In genomic region chr10:102997998-102998397, GRCh38 we compare ENCODE assay signal across 1 cellular context.
TF ChIP-seq lines count a peak whose summit lies in the region.

No MANE protein-coding gene starts in this region.

TF ChIP-seq in GM12878, 131 proteins besides CTCF, POLR2A, EP300 and RAD21 (continued from another document and continues in another):
- TF ChIP-seq, protein P1, sequence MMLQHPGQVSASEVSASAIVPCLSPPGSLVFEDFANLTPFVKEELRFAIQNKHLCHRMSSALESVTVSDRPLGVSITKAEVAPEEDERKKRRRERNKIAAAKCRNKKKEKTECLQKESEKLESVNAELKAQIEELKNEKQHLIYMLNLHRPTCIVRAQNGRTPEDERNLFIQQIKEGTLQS (IDR thresholded peaks at IDR 0.05; ENCODE audit: borderline replicate concordance, extremely low read depth, low read depth, low read length): no peak
- TF ChIP-seq RAD51 (IDR thresholded peaks at IDR 0.05): no peak
- TF ChIP-seq ATF7 (IDR thresholded peaks at IDR 0.05; ENCODE audit: low read depth): peak; percentile 84
- TF ChIP-seq, protein P2, sequence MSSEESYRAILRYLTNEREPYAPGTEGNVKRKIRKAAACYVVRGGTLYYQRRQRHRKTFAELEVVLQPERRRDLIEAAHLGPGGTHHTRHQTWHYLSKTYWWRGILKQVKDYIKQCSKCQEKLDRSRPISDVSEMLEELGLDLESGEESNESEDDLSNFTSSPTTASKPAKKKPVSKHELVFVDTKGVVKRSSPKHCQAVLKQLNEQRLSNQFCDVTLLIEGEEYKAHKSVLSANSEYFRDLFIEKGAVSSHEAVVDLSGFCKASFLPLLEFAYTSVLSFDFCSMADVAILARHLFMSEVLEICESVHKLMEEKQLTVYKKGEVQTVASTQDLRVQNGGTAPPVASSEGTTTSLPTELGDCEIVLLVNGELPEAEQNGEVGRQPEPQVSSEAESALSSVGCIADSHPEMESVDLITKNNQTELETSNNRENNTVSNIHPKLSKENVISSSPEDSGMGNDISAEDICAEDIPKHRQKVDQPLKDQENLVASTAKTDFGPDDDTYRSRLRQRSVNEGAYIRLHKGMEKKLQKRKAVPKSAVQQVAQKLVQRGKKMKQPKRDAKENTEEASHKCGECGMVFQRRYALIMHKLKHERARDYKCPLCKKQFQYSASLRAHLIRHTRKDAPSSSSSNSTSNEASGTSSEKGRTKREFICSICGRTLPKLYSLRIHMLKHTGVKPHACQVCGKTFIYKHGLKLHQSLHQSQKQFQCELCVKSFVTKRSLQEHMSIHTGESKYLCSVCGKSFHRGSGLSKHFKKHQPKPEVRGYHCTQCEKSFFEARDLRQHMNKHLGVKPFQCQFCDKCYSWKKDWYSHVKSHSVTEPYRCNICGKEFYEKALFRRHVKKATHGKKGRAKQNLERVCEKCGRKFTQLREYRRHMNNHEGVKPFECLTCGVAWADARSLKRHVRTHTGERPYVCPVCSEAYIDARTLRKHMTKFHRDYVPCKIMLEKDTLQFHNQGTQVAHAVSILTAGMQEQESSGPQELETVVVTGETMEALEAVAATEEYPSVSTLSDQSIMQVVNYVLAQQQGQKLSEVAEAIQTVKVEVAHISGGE (CRISPR knock-in tag; IDR thresholded peaks at IDR 0.05): no peak
- no peak for TF ChIP-seq NFXL1 (IDR thresholded peaks at IDR 0.05; ENCODE audit: borderline replicate concordance)
- TF ChIP-seq BACH1 (IDR thresholded peaks at IDR 0.05; ENCODE audit: borderline replicate concordance): no peak
- TF ChIP-seq TCF12 (IDR thresholded peaks at IDR 0.05; ENCODE audit: low read depth, low read length): no peak
- no peak for TF ChIP-seq KDM1A (IDR thresholded peaks at IDR 0.05; ENCODE audit: borderline replicate concordance)
- no peak for TF ChIP-seq SMAD5 (IDR thresholded peaks at IDR 0.05; ENCODE audit: low read depth)
- peak; percentile 51; the same call in 1 of the 2 replicates for TF ChIP-seq JUND (IDR thresholded peaks at IDR 0.05; ENCODE audit: low read depth, low read length)
- peak; percentile 35; the same call in 1 of the 2 replicates for TF ChIP-seq IKZF1 (conservative IDR thresholded peaks at IDR 0.05)
- no peak for TF ChIP-seq POLR2AphosphoS5 (IDR thresholded peaks at IDR 0.05; ENCODE audit: low read length)
- TF ChIP-seq FOXK2 (IDR thresholded peaks at IDR 0.05): no peak
- no peak for TF ChIP-seq EZH2 (IDR thresholded peaks at IDR 0.05; ENCODE audit: borderline replicate concordance, control insufficient read depth, low read depth, low read length)
- TF ChIP-seq NFYA (IDR thresholded peaks at IDR 0.05; ENCODE audit: borderline replicate concordance, low read depth, low read length): no peak
- no peak for TF ChIP-seq SMC3 (IDR thresholded peaks at IDR 0.05; ENCODE audit: borderline replicate concordance, low read length)
- TF ChIP-seq, protein P3, sequence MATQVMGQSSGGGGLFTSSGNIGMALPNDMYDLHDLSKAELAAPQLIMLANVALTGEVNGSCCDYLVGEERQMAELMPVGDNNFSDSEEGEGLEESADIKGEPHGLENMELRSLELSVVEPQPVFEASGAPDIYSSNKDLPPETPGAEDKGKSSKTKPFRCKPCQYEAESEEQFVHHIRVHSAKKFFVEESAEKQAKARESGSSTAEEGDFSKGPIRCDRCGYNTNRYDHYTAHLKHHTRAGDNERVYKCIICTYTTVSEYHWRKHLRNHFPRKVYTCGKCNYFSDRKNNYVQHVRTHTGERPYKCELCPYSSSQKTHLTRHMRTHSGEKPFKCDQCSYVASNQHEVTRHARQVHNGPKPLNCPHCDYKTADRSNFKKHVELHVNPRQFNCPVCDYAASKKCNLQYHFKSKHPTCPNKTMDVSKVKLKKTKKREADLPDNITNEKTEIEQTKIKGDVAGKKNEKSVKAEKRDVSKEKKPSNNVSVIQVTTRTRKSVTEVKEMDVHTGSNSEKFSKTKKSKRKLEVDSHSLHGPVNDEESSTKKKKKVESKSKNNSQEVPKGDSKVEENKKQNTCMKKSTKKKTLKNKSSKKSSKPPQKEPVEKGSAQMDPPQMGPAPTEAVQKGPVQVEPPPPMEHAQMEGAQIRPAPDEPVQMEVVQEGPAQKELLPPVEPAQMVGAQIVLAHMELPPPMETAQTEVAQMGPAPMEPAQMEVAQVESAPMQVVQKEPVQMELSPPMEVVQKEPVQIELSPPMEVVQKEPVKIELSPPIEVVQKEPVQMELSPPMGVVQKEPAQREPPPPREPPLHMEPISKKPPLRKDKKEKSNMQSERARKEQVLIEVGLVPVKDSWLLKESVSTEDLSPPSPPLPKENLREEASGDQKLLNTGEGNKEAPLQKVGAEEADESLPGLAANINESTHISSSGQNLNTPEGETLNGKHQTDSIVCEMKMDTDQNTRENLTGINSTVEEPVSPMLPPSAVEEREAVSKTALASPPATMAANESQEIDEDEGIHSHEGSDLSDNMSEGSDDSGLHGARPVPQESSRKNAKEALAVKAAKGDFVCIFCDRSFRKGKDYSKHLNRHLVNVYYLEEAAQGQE (IDR thresholded peaks at IDR 0.05; ENCODE audit: low read depth, low read length): no peak
- TF ChIP-seq PAX8 (IDR thresholded peaks at IDR 0.05): no peak
- no peak for TF ChIP-seq IRF5 (IDR thresholded peaks at IDR 0.05; ENCODE audit: borderline replicate concordance)
- TF ChIP-seq RELB (IDR thresholded peaks at IDR 0.05; ENCODE audit: low read depth): peak; percentile 51; the same call in 1 of the 2 replicates
- TF ChIP-seq SRF (IDR thresholded peaks at IDR 0.05; ENCODE audit: low read depth in 2 of 2, low read length in 2 of 2): peak in 1 of 2 experiments; percentile 56; a peak in 1 of 4 replicates
- TF ChIP-seq NFIC (IDR thresholded peaks at IDR 0.05; ENCODE audit: low read depth, low read length): peak; percentile 92
- TF ChIP-seq, protein P4, sequence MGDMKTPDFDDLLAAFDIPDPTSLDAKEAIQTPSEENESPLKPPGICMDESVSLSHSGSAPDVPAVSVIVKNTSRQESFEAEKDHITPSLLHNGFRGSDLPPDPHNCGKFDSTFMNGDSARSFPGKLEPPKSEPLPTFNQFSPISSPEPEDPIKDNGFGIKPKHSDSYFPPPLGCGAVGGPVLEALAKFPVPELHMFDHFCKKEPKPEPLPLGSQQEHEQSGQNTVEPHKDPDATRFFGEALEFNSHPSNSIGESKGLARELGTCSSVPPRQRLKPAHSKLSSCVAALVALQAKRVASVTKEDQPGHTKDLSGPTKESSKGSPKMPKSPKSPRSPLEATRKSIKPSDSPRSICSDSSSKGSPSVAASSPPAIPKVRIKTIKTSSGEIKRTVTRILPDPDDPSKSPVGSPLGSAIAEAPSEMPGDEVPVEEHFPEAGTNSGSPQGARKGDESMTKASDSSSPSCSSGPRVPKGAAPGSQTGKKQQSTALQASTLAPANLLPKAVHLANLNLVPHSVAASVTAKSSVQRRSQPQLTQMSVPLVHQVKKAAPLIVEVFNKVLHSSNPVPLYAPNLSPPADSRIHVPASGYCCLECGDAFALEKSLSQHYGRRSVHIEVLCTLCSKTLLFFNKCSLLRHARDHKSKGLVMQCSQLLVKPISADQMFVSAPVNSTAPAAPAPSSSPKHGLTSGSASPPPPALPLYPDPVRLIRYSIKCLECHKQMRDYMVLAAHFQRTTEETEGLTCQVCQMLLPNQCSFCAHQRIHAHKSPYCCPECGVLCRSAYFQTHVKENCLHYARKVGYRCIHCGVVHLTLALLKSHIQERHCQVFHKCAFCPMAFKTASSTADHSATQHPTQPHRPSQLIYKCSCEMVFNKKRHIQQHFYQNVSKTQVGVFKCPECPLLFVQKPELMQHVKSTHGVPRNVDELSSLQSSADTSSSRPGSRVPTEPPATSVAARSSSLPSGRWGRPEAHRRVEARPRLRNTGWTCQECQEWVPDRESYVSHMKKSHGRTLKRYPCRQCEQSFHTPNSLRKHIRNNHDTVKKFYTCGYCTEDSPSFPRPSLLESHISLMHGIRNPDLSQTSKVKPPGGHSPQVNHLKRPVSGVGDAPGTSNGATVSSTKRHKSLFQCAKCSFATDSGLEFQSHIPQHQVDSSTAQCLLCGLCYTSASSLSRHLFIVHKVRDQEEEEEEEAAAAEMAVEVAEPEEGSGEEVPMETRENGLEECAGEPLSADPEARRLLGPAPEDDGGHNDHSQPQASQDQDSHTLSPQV (IDR thresholded peaks at IDR 0.05): no peak
- no peak for TF ChIP-seq NR2C2 (IDR thresholded peaks at IDR 0.05; ENCODE audit: borderline replicate concordance, control insufficient read depth, insufficient read length, low read depth)
- TF ChIP-seq, protein P5, sequence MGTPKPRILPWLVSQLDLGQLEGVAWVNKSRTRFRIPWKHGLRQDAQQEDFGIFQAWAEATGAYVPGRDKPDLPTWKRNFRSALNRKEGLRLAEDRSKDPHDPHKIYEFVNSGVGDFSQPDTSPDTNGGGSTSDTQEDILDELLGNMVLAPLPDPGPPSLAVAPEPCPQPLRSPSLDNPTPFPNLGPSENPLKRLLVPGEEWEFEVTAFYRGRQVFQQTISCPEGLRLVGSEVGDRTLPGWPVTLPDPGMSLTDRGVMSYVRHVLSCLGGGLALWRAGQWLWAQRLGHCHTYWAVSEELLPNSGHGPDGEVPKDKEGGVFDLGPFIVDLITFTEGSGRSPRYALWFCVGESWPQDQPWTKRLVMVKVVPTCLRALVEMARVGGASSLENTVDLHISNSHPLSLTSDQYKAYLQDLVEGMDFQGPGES (IDR thresholded peaks at IDR 0.05): no peak
- peak; percentile 84 for TF ChIP-seq MEF2B (IDR thresholded peaks at IDR 0.05; ENCODE audit: partially characterized antibody, poor library complexity, severe bottlenecking)
- TF ChIP-seq, protein P6, sequence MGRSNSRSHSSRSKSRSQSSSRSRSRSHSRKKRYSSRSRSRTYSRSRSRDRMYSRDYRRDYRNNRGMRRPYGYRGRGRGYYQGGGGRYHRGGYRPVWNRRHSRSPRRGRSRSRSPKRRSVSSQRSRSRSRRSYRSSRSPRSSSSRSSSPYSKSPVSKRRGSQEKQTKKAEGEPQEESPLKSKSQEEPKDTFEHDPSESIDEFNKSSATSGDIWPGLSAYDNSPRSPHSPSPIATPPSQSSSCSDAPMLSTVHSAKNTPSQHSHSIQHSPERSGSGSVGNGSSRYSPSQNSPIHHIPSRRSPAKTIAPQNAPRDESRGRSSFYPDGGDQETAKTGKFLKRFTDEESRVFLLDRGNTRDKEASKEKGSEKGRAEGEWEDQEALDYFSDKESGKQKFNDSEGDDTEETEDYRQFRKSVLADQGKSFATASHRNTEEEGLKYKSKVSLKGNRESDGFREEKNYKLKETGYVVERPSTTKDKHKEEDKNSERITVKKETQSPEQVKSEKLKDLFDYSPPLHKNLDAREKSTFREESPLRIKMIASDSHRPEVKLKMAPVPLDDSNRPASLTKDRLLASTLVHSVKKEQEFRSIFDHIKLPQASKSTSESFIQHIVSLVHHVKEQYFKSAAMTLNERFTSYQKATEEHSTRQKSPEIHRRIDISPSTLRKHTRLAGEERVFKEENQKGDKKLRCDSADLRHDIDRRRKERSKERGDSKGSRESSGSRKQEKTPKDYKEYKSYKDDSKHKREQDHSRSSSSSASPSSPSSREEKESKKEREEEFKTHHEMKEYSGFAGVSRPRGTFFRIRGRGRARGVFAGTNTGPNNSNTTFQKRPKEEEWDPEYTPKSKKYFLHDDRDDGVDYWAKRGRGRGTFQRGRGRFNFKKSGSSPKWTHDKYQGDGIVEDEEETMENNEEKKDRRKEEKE (IDR thresholded peaks at IDR 0.05): no peak
- no peak for TF ChIP-seq NRF1 (conservative IDR thresholded peaks at IDR 0.05; ENCODE audit: low read depth, low read length)
- peak; percentile 84; the same call in 1 of the 2 replicates for TF ChIP-seq FOXM1 (IDR thresholded peaks at IDR 0.05; ENCODE audit: low read depth, low read length)
- TF ChIP-seq ZBED1 (IDR thresholded peaks at IDR 0.05; ENCODE audit: borderline replicate concordance): peak; percentile 77; the same call in 1 of the 2 replicates
- no peak for TF ChIP-seq ESRRA (IDR thresholded peaks at IDR 0.05; ENCODE audit: low read length)
- no peak; the same call in 1 of the 2 replicates for TF ChIP-seq GABPA (IDR thresholded peaks at IDR 0.05; ENCODE audit: low read depth)
- no peak for TF ChIP-seq ZNF622 (IDR thresholded peaks at IDR 0.05)
- peak; percentile 80; the same call in 1 of the 2 replicates for TF ChIP-seq CREM (IDR thresholded peaks at IDR 0.05; ENCODE audit: low read depth)
- TF ChIP-seq POU2F2 (IDR thresholded peaks at IDR 0.05; ENCODE audit: borderline replicate concordance, low read depth, low read length): peak; percentile 84; the same call in 2 of the 3 replicates
- peak; percentile 59 for TF ChIP-seq MTA2 (IDR thresholded peaks at IDR 0.05; ENCODE audit: low read depth)
- no peak for TF ChIP-seq HDGF (IDR thresholded peaks at IDR 0.05)
- no peak for TF ChIP-seq TAF1 (IDR thresholded peaks at IDR 0.05; ENCODE audit: borderline replicate concordance, low read depth, low read length)
- no peak for TF ChIP-seq SP1 (IDR thresholded peaks at IDR 0.05; ENCODE audit: low read depth, low read length)
- TF ChIP-seq NR2F1 (conservative IDR thresholded peaks at IDR 0.05): no peak
- TF ChIP-seq JUNB (IDR thresholded peaks at IDR 0.05): peak; percentile 98
- no peak for TF ChIP-seq BRCA1 (IDR thresholded peaks at IDR 0.05; ENCODE audit: low read depth, low read length)
- no peak for TF ChIP-seq KAT2A (conservative IDR thresholded peaks at IDR 0.05; ENCODE audit: control insufficient read depth, low read depth, low read length)
- TF ChIP-seq RB1 (IDR thresholded peaks at IDR 0.05; ENCODE audit: borderline replicate concordance): no peak
- TF ChIP-seq SREBF1 (IDR thresholded peaks at IDR 0.05; ENCODE audit: low read length): no peak
- TF ChIP-seq BCL11A (IDR thresholded peaks at IDR 0.05; ENCODE audit: low read depth, low read length): peak; percentile 63; the same call in 1 of the 2 replicates
